Comparison of ENCODE assay signal across 8 cellular contexts in genomic region chr1:207097871-207098324, GRCh38.
A peak's percentile ranks its signal among the peaks of the same experiment; 100 is the strongest.
DNase-seq lines count a peak whose midpoint lies in the region; ATAC-seq and TF ChIP-seq lines count a peak whose summit lies in the region.

No MANE protein-coding gene starts in this region.

- peak; percentile 77 for ATAC-seq in HG02763 (IDR thresholded peaks at IDR 0.05; ENCODE audit: unreplicated experiment)

- POLR2A ChIA-PET in RWPE1 (lab: Yijun Ruan, JAX; ENCODE audit: low non-redundant PET), result no interaction called here

- CTCF ChIA-PET in RWPE1 (lab: Yijun Ruan, JAX), result no interaction called here

- H3K27ac ChIP-seq in RWPE1, result no peak overlapping the region

- no peak for TF ChIP-seq CTCF in RWPE1 (conservative IDR thresholded peaks at IDR 0.05; ENCODE audit: low read depth)

- peak; percentile 51 for DNase-seq in activated CD4-positive, alpha-beta T cell treated with anti-CD3 and anti-CD28 coated beads for 48 hours
- no peak for DNase-seq in activated CD4-positive, alpha-beta T cell treated with anti-CD3 and anti-CD28 coated beads, Interleukin-2, amount 50 U/mL, for 1 hour
- DNase-seq in RWPE1 (ENCODE audit: low spot score) (peak; percentile 30), epidermal melanocyte (ENCODE audit: insufficient read length, low spot score) (no peak), NCI-H187 (lab: John Stamatoyannopoulos, UW) (no peak), Ammon's horn (ENCODE audit: low spot score) (no peak)
- DNase-seq in stimulated activated CD4-positive, alpha-beta T cell treated with anti-CD3 and anti-CD28 coated beads, TNF-alpha, amount 100 ng/mL, for 48 hours (ENCODE audit: low read depth in 3 of 3), result peak in 2 of 3 donors; percentile 22 to 30

Comparison
In these comparisons a context has a peak if more than half of its experiments do, and no peak if none do; other contexts are left out.
1. DNase-seq: peak in activated CD4-positive, alpha-beta T cell treated with anti-CD3 and anti-CD28 coated beads for 48 hours (single experiment), RWPE1 (single experiment) and stimulated activated CD4-positive, alpha-beta T cell treated with anti-CD3 and anti-CD28 coated beads, TNF-alpha, amount 100 ng/mL, for 48 hours (2 of 3); none in activated CD4-positive, alpha-beta T cell treated with anti-CD3 and anti-CD28 coated beads, Interleukin-2, amount 50 U/mL, for 1 hour (single experiment), epidermal melanocyte (single experiment), NCI-H187 (0 of 2) and Ammon's horn (single experiment).